20 cellular contexts compared by ENCODE assay signal in genomic region chr15:58369956-58370355, GRCh38.
"Had no signal": no experiment of that assay in that cellular context is flagged by ENCODE, and none has a peak within 500 bp of the region (broad histone marks: within the 10 kb centered on the region; RNA-seq: fewer than 3 reads in every experiment).

No MANE protein-coding gene starts in this region.

- H3K36me3 ChIP-seq: sigmoid colon, spleen, tibial artery had no signal

- DNase-seq: activated CD8-positive, alpha-beta memory T cell treated with anti-CD3 and anti-CD28 coated beads for 24 hours; activated CD8-positive, alpha-beta memory T cell treated with anti-CD3 and anti-CD28 coated beads, Interleukin-2, amount 50 U/mL, for 4 hours; activated effector memory CD4-positive, alpha-beta T cell treated with Interleukin-2 at 50 U/mL for 16 hours; activated naive CD8-positive, alpha-beta T cell treated with anti-CD3 and anti-CD28 coated beads, Interleukin-2, amount 50 U/mL, for 24 hours; activated T-cell treated with anti-CD3 and anti-CD28 coated beads, Interleukin-2, amount 50 U/mL, for 24 hours; anterior cingulate cortex; caudate nucleus; effector memory CD4-positive, alpha-beta T cell; foreskin melanocyte; kidney; retina; sigmoid colon; spleen; stimulated activated CD4-positive, alpha-beta T cell treated with anti-CD3 and anti-CD28 coated beads, Interleukin-4, amount 100 ng/mL, for 1 hour; stimulated activated naive CD8-positive, alpha-beta T cell treated with anti-CD3 and anti-CD28 coated beads, Interleukin-15, Interleukin-2, amounts not matched to agents 100 U/mL and 50 U/mL, for 24 hours; substantia nigra; T1000; tibial artery had no signal

- H3K4me1 ChIP-seq: sigmoid colon, tibial artery had no signal

- H3K27ac ChIP-seq: sigmoid colon, spleen, tibial artery had no signal

- H3K9me3 ChIP-seq: sigmoid colon had no signal

- H3K27me3 ChIP-seq: sigmoid colon, spleen, tibial artery had no signal

- ATAC-seq: WTC11 had no signal

- H3K4me3 ChIP-seq: lung, sigmoid colon, spleen, tibial artery had no signal
